In the genomic region with DNA sequence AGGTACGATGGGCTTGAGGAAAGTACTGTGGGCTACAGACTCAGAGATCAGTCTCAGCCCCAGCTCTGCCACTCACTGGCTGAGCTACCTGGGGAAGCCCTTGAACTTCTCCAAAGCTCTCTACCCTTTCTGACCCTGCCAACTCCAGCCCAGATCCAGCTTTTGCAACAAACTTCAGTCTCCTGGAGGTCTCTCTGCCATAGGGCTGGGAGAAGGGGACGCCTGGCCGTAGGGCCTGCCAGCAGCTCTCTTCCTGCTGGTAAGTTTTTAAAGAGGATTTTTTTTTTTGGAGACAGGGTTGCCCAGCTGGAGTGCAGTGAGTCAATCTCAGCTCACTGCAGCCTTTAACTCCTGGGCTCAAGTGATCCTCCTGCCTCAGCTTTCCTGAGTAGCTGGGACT, we compare ENCODE assay signal across 15 cellular contexts. TPM values are rescaled to one million over a fixed set of nuclear protein-coding genes. Genes with fewer than 3 reads are reported as not detected.
DNase-seq lines count a peak whose midpoint lies in the region; ATAC-seq and TF ChIP-seq lines count a peak whose summit lies in the region.
"Had no signal": no experiment of that assay in that cellular context is flagged by ENCODE, and none has a peak within 500 bp of the region (broad histone marks: within the 10 kb centered on the region; RNA-seq: fewer than 3 reads in every experiment).

No MANE protein-coding gene starts in this region.

- peaks cover 9% of the 10 kb centered on the region for H3K4me1 Mint-ChIP-seq in T-helper 17 cell
- peaks cover 5% of the 10 kb centered on the region for H3K4me1 Mint-ChIP-seq in central memory CD8-positive, alpha-beta T cell
- no peaks in the 10 kb centered on the region for H3K4me1 Mint-ChIP-seq in activated T-cell treated with anti-CD3 and anti-CD28 coated beads, Interleukin-2, amount 50 U/mL, for 72 hours (ENCODE audit: low read depth)

- H4K20me1 ChIP-seq in osteoblast (ENCODE audit: insufficient read depth, low read length) = peaks cover 2% of the 10 kb centered on the region

- no peaks in the 10 kb centered on the region for H3K9me3 Mint-ChIP-seq in central memory CD8-positive, alpha-beta T cell
- H3K9me3 Mint-ChIP-seq in activated T-cell treated with anti-CD3 and anti-CD28 coated beads, Interleukin-2, amount 50 U/mL, for 72 hours = no peaks in the 10 kb centered on the region
- H3K9me3 Mint-ChIP-seq: CD8-positive, alpha-beta T cell; HFFc6 had no signal

- H3K27me3 ChIP-seq in osteoblast (ENCODE audit: insufficient read depth, low read length) = no peaks in the 10 kb centered on the region
- H3K27me3 ChIP-seq: BE2C had no signal

- H3K36me3 Mint-ChIP-seq in T-helper 17 cell (ENCODE audit: low read depth) = no peaks in the 10 kb centered on the region
- H3K36me3 Mint-ChIP-seq in central memory CD8-positive, alpha-beta T cell (ENCODE audit: insufficient read depth) = peaks cover 37% of the 10 kb centered on the region
- no peaks in the 10 kb centered on the region for H3K36me3 Mint-ChIP-seq in activated T-cell treated with anti-CD3 and anti-CD28 coated beads, Interleukin-2, amount 50 U/mL, for 72 hours (ENCODE audit: insufficient read depth in 2 of 2)

- H3K4me1 ChIP-seq in osteoblast (ENCODE audit: insufficient read depth, low read length) = no peaks in the 10 kb centered on the region
- H3K4me1 ChIP-seq: BE2C had no signal

- in situ Hi-C loops in GM13976 (cut with MboI; ENCODE audit: low sequenced_read_pairs, unreplicated experiment) = no loop called here

- no peak for DNase-seq in T-helper 17 cell
- DNase-seq in central memory CD8-positive, alpha-beta T cell (ENCODE audit: low spot score in 2 of 2) = no peak
- peak; percentile 47 for DNase-seq in osteoblast (ENCODE audit: insufficient read length, low spot score, missing footprints)
- no peak for DNase-seq in NCI-H1694 (lab: John Stamatoyannopoulos, UW)
- DNase-seq in activated T-cell treated with anti-CD3 and anti-CD28 coated beads, Interleukin-2, amount 50 U/mL, for 72 hours = no peak
- no peak for DNase-seq in GM13976 (ENCODE audit: low spot score)
- DNase-seq: BE2C; CD8-positive, alpha-beta T cell; COR-L47; DND-41; GDM1; HCEC 1CT; HFFc6 had no signal

- H3K79me2 ChIP-seq in osteoblast (ENCODE audit: insufficient read depth, low read length) = no peaks in the 10 kb centered on the region

- no peak overlapping the region for H3K4me3 Mint-ChIP-seq in T-helper 17 cell
- no peak overlapping the region for H3K4me3 Mint-ChIP-seq in central memory CD8-positive, alpha-beta T cell
- H3K4me3 Mint-ChIP-seq in activated T-cell treated with anti-CD3 and anti-CD28 coated beads, Interleukin-2, amount 50 U/mL, for 72 hours = no peak overlapping the region
- H3K4me3 Mint-ChIP-seq: CD14-positive monocyte; CD8-positive, alpha-beta T cell; HFFc6 had no signal

- TF ChIP-seq CTCF in 22Rv1 (IDR thresholded peaks at IDR 0.05) (no peak), osteoblast (IDR thresholded peaks at IDR 0.05; ENCODE audit: extremely low read depth, low read depth, low read length) (no peak), GM13976 (IDR thresholded peaks at IDR 0.05; ENCODE audit: borderline replicate concordance, control extremely low read depth, extremely low read depth, insufficient read depth, missing control alignments) (no peak)

- no peak overlapping the region for H2AFZ ChIP-seq in osteoblast (ENCODE audit: low read length)

- ATAC-seq in T-helper 17 cell = no peak
- no peak for ATAC-seq in central memory CD8-positive, alpha-beta T cell (replicated peaks; ENCODE audit: extremely low read depth, poor library complexity, severe bottlenecking)
- no peak for ATAC-seq in activated T-cell treated with anti-CD3 and anti-CD28 coated beads, Interleukin-2, amount 50 U/mL, for 72 hours (replicated peaks in 1 of 2)
- ATAC-seq: CD8-positive, alpha-beta T cell had no signal

- H3K4me2 ChIP-seq in osteoblast (ENCODE audit: insufficient read depth, low read length) = no peak overlapping the region

- H3K36me3 ChIP-seq in osteoblast (ENCODE audit: insufficient read depth, low read length) = peaks cover 9% of the 10 kb centered on the region
- H3K36me3 ChIP-seq: BE2C had no signal

- H3K27ac ChIP-seq in 22Rv1 (peak overlapping the region; percentile 63), osteoblast (ENCODE audit: low read depth, low read length) (no peak overlapping the region)

- no peaks in the 10 kb centered on the region for H3K27me3 Mint-ChIP-seq in T-helper 17 cell
- no peaks in the 10 kb centered on the region for H3K27me3 Mint-ChIP-seq in central memory CD8-positive, alpha-beta T cell
- H3K27me3 Mint-ChIP-seq in activated T-cell treated with anti-CD3 and anti-CD28 coated beads, Interleukin-2, amount 50 U/mL, for 72 hours (ENCODE audit: low read depth) = no peaks in the 10 kb centered on the region

- H3K9me3 ChIP-seq in T-helper 17 cell (ENCODE audit: control insufficient read depth, low read length, poor library complexity, severe bottlenecking) (no peaks in the 10 kb centered on the region), osteoblast (ENCODE audit: low read depth, low read length) (no peaks in the 10 kb centered on the region)
- H3K9me3 ChIP-seq: BE2C had no signal

- peak overlapping the region; percentile 71 for H3K27ac Mint-ChIP-seq in T-helper 17 cell
- H3K27ac Mint-ChIP-seq in central memory CD8-positive, alpha-beta T cell (ENCODE audit: low read depth) = peak overlapping the region; percentile 69
- no peak overlapping the region for H3K27ac Mint-ChIP-seq in activated T-cell treated with anti-CD3 and anti-CD28 coated beads, Interleukin-2, amount 50 U/mL, for 72 hours
- H3K27ac Mint-ChIP-seq: CD8-positive, alpha-beta T cell; HFFc6 had no signal

- H3K4me3 ChIP-seq in osteoblast (ENCODE audit: insufficient read depth, low read length) = no peak overlapping the region

RNA-seq across cellular contexts. Expression of a gene that starts 11.5 kb away (rescaled TPM):
- total RNA-seq in T-helper 17 cell = 100 to 1,000 TPM; 172 to 189 TPM
- total RNA-seq in osteoblast = 40.4 and 51.4 TPM in 2 replicates
- 10 to 100 TPM; 48.4 to 51.2 TPM for total RNA-seq in activated T-cell treated with anti-CD3 and anti-CD28 coated beads, Interleukin-2, amount 50 U/mL, for 72 hours

RNA-seq across cellular contexts. Expression of a gene that starts 12.4 kb away (rescaled TPM):
- total RNA-seq in T-helper 17 cell (10 to 100 TPM; 29.5 to 43.1 TPM), osteoblast (204 and 250 TPM in 2 replicates)
- 10 to 100 TPM; 32.8 to 49.9 TPM for total RNA-seq in activated T-cell treated with anti-CD3 and anti-CD28 coated beads, Interleukin-2, amount 50 U/mL, for 72 hours

RNA-seq across cellular contexts. Expression of a gene that starts 48.8 kb away (rescaled TPM):
- total RNA-seq in T-helper 17 cell (10 to 100 TPM; 14.8 to 17.4 TPM), osteoblast (102 and 109 TPM in 2 replicates)
- 10 to 100 TPM; 18.7 to 22.9 TPM for total RNA-seq in activated T-cell treated with anti-CD3 and anti-CD28 coated beads, Interleukin-2, amount 50 U/mL, for 72 hours

RNA-seq across cellular contexts. Expression of a gene that starts 57.7 kb away (rescaled TPM):
- total RNA-seq in T-helper 17 cell (10 to 100 TPM; 41.6 to 48.0 TPM), osteoblast (19.2 and 21.5 TPM in 2 replicates)
- 10 to 100 TPM; 36.0 to 40.7 TPM for total RNA-seq in activated T-cell treated with anti-CD3 and anti-CD28 coated beads, Interleukin-2, amount 50 U/mL, for 72 hours
